ENCODE assay signal across 1 cellular context in genomic region chr4:53582194-53582593, GRCh38.
A peak's percentile ranks its signal among the peaks of the same experiment; 100 is the strongest.
TF ChIP-seq lines count a peak whose summit lies in the region.

No MANE protein-coding gene starts in this region.

TF ChIP-seq in HepG2, 621 proteins besides CTCF, POLR2A, EP300 and RAD21 (continued from another document and continues in another):
- TF ChIP-seq, protein P1, sequence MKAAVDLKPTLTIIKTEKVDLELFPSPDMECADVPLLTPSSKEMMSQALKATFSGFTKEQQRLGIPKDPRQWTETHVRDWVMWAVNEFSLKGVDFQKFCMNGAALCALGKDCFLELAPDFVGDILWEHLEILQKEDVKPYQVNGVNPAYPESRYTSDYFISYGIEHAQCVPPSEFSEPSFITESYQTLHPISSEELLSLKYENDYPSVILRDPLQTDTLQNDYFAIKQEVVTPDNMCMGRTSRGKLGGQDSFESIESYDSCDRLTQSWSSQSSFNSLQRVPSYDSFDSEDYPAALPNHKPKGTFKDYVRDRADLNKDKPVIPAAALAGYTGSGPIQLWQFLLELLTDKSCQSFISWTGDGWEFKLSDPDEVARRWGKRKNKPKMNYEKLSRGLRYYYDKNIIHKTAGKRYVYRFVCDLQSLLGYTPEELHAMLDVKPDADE (CRISPR knock-in tag; IDR thresholded peaks at IDR 0.05): no peak
- TF ChIP-seq, protein P2, sequence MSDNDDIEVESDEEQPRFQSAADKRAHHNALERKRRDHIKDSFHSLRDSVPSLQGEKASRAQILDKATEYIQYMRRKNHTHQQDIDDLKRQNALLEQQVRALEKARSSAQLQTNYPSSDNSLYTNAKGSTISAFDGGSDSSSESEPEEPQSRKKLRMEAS (IDR thresholded peaks at IDR 0.05): no peak
- no peak for TF ChIP-seq CBX1 (IDR thresholded peaks at IDR 0.05; ENCODE audit: low read depth)
- peak; percentile 64; the same call in 1 of the 2 replicates for TF ChIP-seq HNF1B (CRISPR knock-in tag; IDR thresholded peaks at IDR 0.05)
- TF ChIP-seq ZNF124 (CRISPR knock-in tag; IDR thresholded peaks at IDR 0.05): no peak
- no peak for TF ChIP-seq HDAC2 (CRISPR knock-in tag; IDR thresholded peaks at IDR 0.05)
- TF ChIP-seq SAP130 (CRISPR knock-in tag; IDR thresholded peaks at IDR 0.05; ENCODE audit: low read depth): peak; percentile 64
- no peak for TF ChIP-seq ARNTL (CRISPR knock-in tag; IDR thresholded peaks at IDR 0.05)
- no peak for TF ChIP-seq NR1H2 (CRISPR knock-in tag; IDR thresholded peaks at IDR 0.05; ENCODE audit: borderline replicate concordance, low read depth)
- TF ChIP-seq PBX3 (CRISPR knock-in tag; IDR thresholded peaks at IDR 0.05; ENCODE audit: borderline replicate concordance): no peak
- no peak for TF ChIP-seq ZFP90 (CRISPR knock-in tag; IDR thresholded peaks at IDR 0.05; ENCODE audit: borderline replicate concordance)
- TF ChIP-seq MATR3 (CRISPR knock-in tag; IDR thresholded peaks at IDR 0.05): no peak
- no peak for TF ChIP-seq BHLHE40 (IDR thresholded peaks at IDR 0.05; ENCODE audit: low read length)
- no peak for TF ChIP-seq ZSCAN29 (CRISPR knock-in tag; conservative IDR thresholded peaks at IDR 0.05)
- no peak for TF ChIP-seq SSRP1 (CRISPR knock-in tag; IDR thresholded peaks at IDR 0.05)
- TF ChIP-seq ZNF549 (CRISPR knock-in tag; IDR thresholded peaks at IDR 0.05): no peak
- TF ChIP-seq E2F1 (CRISPR knock-in tag; IDR thresholded peaks at IDR 0.05): no peak
- no peak for TF ChIP-seq ZNF263 (CRISPR knock-in tag; IDR thresholded peaks at IDR 0.05)
- TF ChIP-seq, protein P3, sequence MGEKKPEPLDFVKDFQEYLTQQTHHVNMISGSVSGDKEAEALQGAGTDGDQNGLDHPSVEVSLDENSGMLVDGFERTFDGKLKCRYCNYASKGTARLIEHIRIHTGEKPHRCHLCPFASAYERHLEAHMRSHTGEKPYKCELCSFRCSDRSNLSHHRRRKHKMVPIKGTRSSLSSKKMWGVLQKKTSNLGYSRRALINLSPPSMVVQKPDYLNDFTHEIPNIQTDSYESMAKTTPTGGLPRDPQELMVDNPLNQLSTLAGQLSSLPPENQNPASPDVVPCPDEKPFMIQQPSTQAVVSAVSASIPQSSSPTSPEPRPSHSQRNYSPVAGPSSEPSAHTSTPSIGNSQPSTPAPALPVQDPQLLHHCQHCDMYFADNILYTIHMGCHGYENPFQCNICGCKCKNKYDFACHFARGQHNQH (CRISPR knock-in tag; IDR thresholded peaks at IDR 0.05): peak; percentile 65; the same call in 1 of the 2 replicates
- TF ChIP-seq PPARG (CRISPR knock-in tag; conservative IDR thresholded peaks at IDR 0.05): no peak
- TF ChIP-seq ZNF496 (CRISPR knock-in tag; IDR thresholded peaks at IDR 0.05; ENCODE audit: insufficient replicate concordance): no peak
- TF ChIP-seq ZNF317 (CRISPR knock-in tag; IDR thresholded peaks at IDR 0.05): no peak
- no peak for TF ChIP-seq NR2C2 (CRISPR knock-in tag; IDR thresholded peaks at IDR 0.05; ENCODE audit: borderline replicate concordance)
- no peak for TF ChIP-seq GLI4 (CRISPR knock-in tag; IDR thresholded peaks at IDR 0.05; ENCODE audit: borderline replicate concordance)
- no peak for TF ChIP-seq ZNF891 (CRISPR knock-in tag; IDR thresholded peaks at IDR 0.05)
- TF ChIP-seq, protein P4, sequence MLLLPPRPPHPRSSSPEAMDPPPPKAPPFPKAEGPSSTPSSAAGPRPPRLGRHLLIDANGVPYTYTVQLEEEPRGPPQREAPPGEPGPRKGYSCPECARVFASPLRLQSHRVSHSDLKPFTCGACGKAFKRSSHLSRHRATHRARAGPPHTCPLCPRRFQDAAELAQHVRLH (CRISPR knock-in tag; IDR thresholded peaks at IDR 0.05; ENCODE audit: borderline replicate concordance, low read depth): no peak
- no peak for TF ChIP-seq NR0B2 (CRISPR knock-in tag; IDR thresholded peaks at IDR 0.05)
- no peak for TF ChIP-seq ZNF775 (CRISPR knock-in tag; IDR thresholded peaks at IDR 0.05; ENCODE audit: borderline replicate concordance)
- no peak for TF ChIP-seq RFX3 (CRISPR knock-in tag; IDR thresholded peaks at IDR 0.05)
- TF ChIP-seq, protein P5, sequence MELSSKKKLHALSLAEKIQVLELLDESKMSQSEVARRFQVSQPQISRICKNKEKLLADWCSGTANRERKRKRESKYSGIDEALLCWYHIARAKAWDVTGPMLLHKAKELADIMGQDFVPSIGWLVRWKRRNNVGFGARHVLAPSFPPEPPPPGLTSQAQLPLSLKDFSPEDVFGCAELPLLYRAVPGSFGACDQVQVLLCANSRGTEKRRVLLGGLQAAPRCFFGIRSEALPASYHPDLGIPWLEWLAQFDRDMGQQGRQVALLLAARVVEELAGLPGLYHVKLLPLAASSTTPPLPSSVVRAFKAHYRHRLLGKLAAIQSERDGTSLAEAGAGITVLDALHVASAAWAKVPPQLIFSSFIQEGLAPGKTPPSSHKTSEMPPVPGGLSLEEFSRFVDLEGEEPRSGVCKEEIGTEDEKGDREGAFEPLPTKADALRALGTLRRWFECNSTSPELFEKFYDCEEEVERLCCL (CRISPR knock-in tag; IDR thresholded peaks at IDR 0.05; ENCODE audit: borderline replicate concordance): no peak
- peak; percentile 61; the same call in 1 of the 2 replicates for TF ChIP-seq NR2F2 (IDR thresholded peaks at IDR 0.05; ENCODE audit: borderline replicate concordance, low read depth)
- TF ChIP-seq ZNF34 (CRISPR knock-in tag; IDR thresholded peaks at IDR 0.05; ENCODE audit: borderline replicate concordance): no peak
- no peak for TF ChIP-seq TRAFD1 (CRISPR knock-in tag; IDR thresholded peaks at IDR 0.05; ENCODE audit: borderline replicate concordance)
- no peak for TF ChIP-seq ZNF644 (CRISPR knock-in tag; IDR thresholded peaks at IDR 0.05; ENCODE audit: low read depth)
- TF ChIP-seq ZNF136 (CRISPR knock-in tag; IDR thresholded peaks at IDR 0.05; ENCODE audit: low read depth): no peak
- TF ChIP-seq RORA (CRISPR knock-in tag; IDR thresholded peaks at IDR 0.05): no peak
- TF ChIP-seq ZNF788 (CRISPR knock-in tag; IDR thresholded peaks at IDR 0.05; ENCODE audit: borderline replicate concordance): no peak
- TF ChIP-seq SIX1 (CRISPR knock-in tag; IDR thresholded peaks at IDR 0.05; ENCODE audit: borderline replicate concordance): peak; percentile 25; the same call in 1 of the 2 replicates
- no peak for TF ChIP-seq ZNF383 (CRISPR knock-in tag; IDR thresholded peaks at IDR 0.05; ENCODE audit: borderline replicate concordance)
- TF ChIP-seq, protein P6, sequence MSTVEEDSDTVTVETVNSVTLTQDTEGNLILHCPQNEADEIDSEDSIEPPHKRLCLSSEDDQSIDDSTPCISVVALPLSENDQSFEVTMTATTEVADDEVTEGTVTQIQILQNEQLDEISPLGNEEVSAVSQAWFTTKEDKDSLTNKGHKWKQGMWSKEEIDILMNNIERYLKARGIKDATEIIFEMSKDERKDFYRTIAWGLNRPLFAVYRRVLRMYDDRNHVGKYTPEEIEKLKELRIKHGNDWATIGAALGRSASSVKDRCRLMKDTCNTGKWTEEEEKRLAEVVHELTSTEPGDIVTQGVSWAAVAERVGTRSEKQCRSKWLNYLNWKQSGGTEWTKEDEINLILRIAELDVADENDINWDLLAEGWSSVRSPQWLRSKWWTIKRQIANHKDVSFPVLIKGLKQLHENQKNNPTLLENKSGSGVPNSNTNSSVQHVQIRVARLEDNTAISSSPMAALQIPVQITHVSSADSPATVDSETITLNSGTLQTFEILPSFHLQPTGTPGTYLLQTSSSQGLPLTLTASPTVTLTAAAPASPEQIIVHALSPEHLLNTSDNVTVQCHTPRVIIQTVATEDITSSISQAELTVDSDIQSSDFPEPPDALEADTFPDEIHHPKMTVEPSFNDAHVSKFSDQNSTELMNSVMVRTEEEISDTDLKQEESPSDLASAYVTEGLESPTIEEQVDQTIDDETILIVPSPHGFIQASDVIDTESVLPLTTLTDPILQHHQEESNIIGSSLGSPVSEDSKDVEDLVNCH (CRISPR knock-in tag; IDR thresholded peaks at IDR 0.05): no peak
- TF ChIP-seq ZNF232 (CRISPR knock-in tag; IDR thresholded peaks at IDR 0.05; ENCODE audit: borderline replicate concordance): no peak
- TF ChIP-seq ZBTB7A (CRISPR knock-in tag; IDR thresholded peaks at IDR 0.05): no peak
- peak; percentile 90 for TF ChIP-seq TEAD3 (CRISPR knock-in tag; optimal IDR thresholded peaks at IDR 0.05; ENCODE audit: borderline replicate concordance)
- TF ChIP-seq PTBP1 (IDR thresholded peaks at IDR 0.05; ENCODE audit: low read depth, low read length, poor library complexity, severe bottlenecking): no peak
- TF ChIP-seq KDM3A (CRISPR knock-in tag; IDR thresholded peaks at IDR 0.05; ENCODE audit: low read depth): no peak
- no peak for TF ChIP-seq ZNF768 (CRISPR knock-in tag; IDR thresholded peaks at IDR 0.05)
- TF ChIP-seq, protein P7, sequence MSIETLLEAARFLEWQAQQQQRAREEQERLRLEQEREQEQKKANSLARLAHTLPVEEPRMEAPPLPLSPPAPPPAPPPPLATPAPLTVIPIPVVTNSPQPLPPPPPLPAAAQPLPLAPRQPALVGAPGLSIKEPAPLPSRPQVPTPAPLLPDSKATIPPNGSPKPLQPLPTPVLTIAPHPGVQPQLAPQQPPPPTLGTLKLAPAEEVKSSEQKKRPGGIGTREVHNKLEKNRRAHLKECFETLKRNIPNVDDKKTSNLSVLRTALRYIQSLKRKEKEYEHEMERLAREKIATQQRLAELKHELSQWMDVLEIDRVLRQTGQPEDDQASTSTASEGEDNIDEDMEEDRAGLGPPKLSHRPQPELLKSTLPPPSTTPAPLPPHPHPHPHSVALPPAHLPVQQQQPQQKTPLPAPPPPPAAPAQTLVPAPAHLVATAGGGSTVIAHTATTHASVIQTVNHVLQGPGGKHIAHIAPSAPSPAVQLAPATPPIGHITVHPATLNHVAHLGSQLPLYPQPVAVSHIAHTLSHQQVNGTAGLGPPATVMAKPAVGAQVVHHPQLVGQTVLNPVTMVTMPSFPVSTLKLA (IDR thresholded peaks at IDR 0.05): no peak
- TF ChIP-seq ZFX (CRISPR knock-in tag; IDR thresholded peaks at IDR 0.05; ENCODE audit: low read depth): no peak
- TF ChIP-seq ZNF468 (CRISPR knock-in tag; IDR thresholded peaks at IDR 0.05): no peak
- TF ChIP-seq LCORL (IDR thresholded peaks at IDR 0.05): no peak
- no peak for TF ChIP-seq LCORL (CRISPR knock-in tag; IDR thresholded peaks at IDR 0.05)
- no peak for TF ChIP-seq ZNF766 (CRISPR knock-in tag; IDR thresholded peaks at IDR 0.05; ENCODE audit: borderline replicate concordance)
- TF ChIP-seq ZSCAN21 (CRISPR knock-in tag; IDR thresholded peaks at IDR 0.05; ENCODE audit: borderline replicate concordance): no peak
- no peak for TF ChIP-seq NPAS2 (CRISPR knock-in tag; IDR thresholded peaks at IDR 0.05; ENCODE audit: borderline replicate concordance)
- no peak for TF ChIP-seq PAF1 (CRISPR knock-in tag; IDR thresholded peaks at IDR 0.05)
- no peak for TF ChIP-seq HOXD1 (CRISPR knock-in tag; IDR thresholded peaks at IDR 0.05)
- no peak for TF ChIP-seq ZNF367 (CRISPR knock-in tag; IDR thresholded peaks at IDR 0.05; ENCODE audit: borderline replicate concordance)
- peak; percentile 24; the same call in 1 of the 2 replicates for TF ChIP-seq HDAC1 (CRISPR knock-in tag; IDR thresholded peaks at IDR 0.05)
- no peak for TF ChIP-seq ZNF275 (CRISPR knock-in tag; IDR thresholded peaks at IDR 0.05; ENCODE audit: borderline replicate concordance)
